In genomic region chr12:27331927-27332324, GRCh38 we compare ENCODE assay signal across 8 cellular contexts. TPM values are rescaled to one million over a fixed set of nuclear protein-coding genes. Genes with fewer than 3 reads are reported as not detected.
A peak's percentile ranks its signal among the peaks of the same experiment; 100 is the strongest.
DNase-seq lines count a peak whose midpoint lies in the region; ATAC-seq and TF ChIP-seq lines count a peak whose summit lies in the region.

No MANE protein-coding gene starts in this region.

- POLR2A ChIA-PET in CD4-positive, alpha-beta memory T cell (lab: Charles Lee; ENCODE audit: partially characterized antibody): no interaction called here

- H3K4me3 ChIP-seq in CD4-positive, alpha-beta memory T cell (ENCODE audit: low read length in 2 of 2): peak overlapping the region in 1 of 2 donors; percentile 14
- no peak overlapping the region for H3K4me3 ChIP-seq in KMS-11 (IDR thresholded peaks at IDR 0.05; ENCODE audit: insufficient read depth, low read depth, low read length)

- intact Hi-C loops in CD4-positive, alpha-beta memory T cell (cut with micrococcal nuclease): no loop called here

- no peak for DNase-seq in CD4-positive, alpha-beta memory T cell
- no peak for DNase-seq in central memory CD8-positive, alpha-beta T cell (ENCODE audit: low spot score in 2 of 2)
- DNase-seq in naive B cell: no peak
- no peak for DNase-seq in activated gamma-delta T cell (lab: John Stamatoyannopoulos, UW)
- no peak for DNase-seq in NOMO-1 treated with dmso at 0.1 percent for 144 hours (lab: John Stamatoyannopoulos, UW; ENCODE audit: unreplicated experiment)

- no peak overlapping the region for H3K9ac ChIP-seq in KMS-11

- H3K36me3 ChIP-seq in CD4-positive, alpha-beta memory T cell (ENCODE audit: insufficient read depth, low read length): no peaks in the 10 kb centered on the region
- H3K36me3 ChIP-seq in KMS-11 (ENCODE audit: insufficient read depth): no peaks in the 10 kb centered on the region

- no peaks in the 10 kb centered on the region for H4K20me1 ChIP-seq in KMS-11 (ENCODE audit: insufficient read depth)

- peaks cover 4 to 9% of the 10 kb centered on the region in 2 donors for H3K36me3 Mint-ChIP-seq in CD4-positive, alpha-beta memory T cell
- peaks cover 8% of the 10 kb centered on the region for H3K36me3 Mint-ChIP-seq in central memory CD8-positive, alpha-beta T cell (ENCODE audit: insufficient read depth)
- H3K36me3 Mint-ChIP-seq in naive B cell: peaks cover 0 to 6% of the 10 kb centered on the region in 2 donors

- H3K27me3 Mint-ChIP-seq in CD4-positive, alpha-beta memory T cell: peaks cover 28% of the 10 kb centered on the region in 2 donors
- peaks cover 57% of the 10 kb centered on the region for H3K27me3 Mint-ChIP-seq in central memory CD8-positive, alpha-beta T cell
- H3K27me3 Mint-ChIP-seq in naive B cell: peaks cover 6 to 27% (median 24%) of the 10 kb centered on the region in 3 donors

- no peak overlapping the region for H3K27ac ChIP-seq in CD4-positive, alpha-beta memory T cell (ENCODE audit: low read depth, low read length)
- H3K27ac ChIP-seq in KMS-11: no peak overlapping the region

- no peak for TF ChIP-seq CTCF in KMS-11 (conservative IDR thresholded peaks at IDR 0.05; ENCODE audit: low read depth, low read length)

- H3K4me1 Mint-ChIP-seq in CD4-positive, alpha-beta memory T cell: peaks cover 16 to 22% (median 19%) of the 10 kb centered on the region in 4 donors
- H3K4me1 Mint-ChIP-seq in central memory CD8-positive, alpha-beta T cell: peaks cover 14% of the 10 kb centered on the region
- H3K4me1 Mint-ChIP-seq in naive B cell: peaks cover 11 to 14% (median 13%) of the 10 kb centered on the region in 3 donors

- peaks cover 14% of the 10 kb centered on the region for H3K27me3 ChIP-seq in CD4-positive, alpha-beta memory T cell (ENCODE audit: insufficient read depth, low read length)
- H3K27me3 ChIP-seq in KMS-11 (ENCODE audit: insufficient read depth, low read depth): no peaks in the 10 kb centered on the region; the same call in 1 of the 2 replicates

- H3K9me3 Mint-ChIP-seq in CD4-positive, alpha-beta memory T cell: no peaks in the 10 kb centered on the region
- no peaks in the 10 kb centered on the region for H3K9me3 Mint-ChIP-seq in central memory CD8-positive, alpha-beta T cell
- H3K9me3 Mint-ChIP-seq in naive B cell: no peaks in the 10 kb centered on the region

- no peaks in the 10 kb centered on the region for H3K9me3 ChIP-seq in CD4-positive, alpha-beta memory T cell (ENCODE audit: control insufficient read depth in 1 of 2, low read length in 2 of 2)

- H2AFZ ChIP-seq in KMS-11 (ENCODE audit: low read depth): 0 out of 2 replicates have a peak overlapping the region, but pooled peaks have one; percentile 90

- CTCF ChIA-PET in CD4-positive, alpha-beta memory T cell (lab: Charles Lee; ENCODE audit: partially characterized antibody): interaction anchor here (1.0 kb wide), 1 partner anchor 12 kb away, joined by 3 read pairs; no protein-coding TSS in a partner anchor

- no peaks in the 10 kb centered on the region for H3K79me2 ChIP-seq in KMS-11 (ENCODE audit: insufficient read depth, low read depth)

- H3K4me2 ChIP-seq in KMS-11: no peak overlapping the region; the same call in 1 of the 2 replicates

- H3K4me3 Mint-ChIP-seq in CD4-positive, alpha-beta memory T cell: peak overlapping the region; percentile 65 to 84 (median 76)
- H3K4me3 Mint-ChIP-seq in central memory CD8-positive, alpha-beta T cell: peak overlapping the region; percentile 89
- peak overlapping the region; percentile 31 to 94 (median 82) for H3K4me3 Mint-ChIP-seq in naive B cell

- H3K27ac Mint-ChIP-seq in CD4-positive, alpha-beta memory T cell: peak overlapping the region in 1 of 7 donors; percentile 50
- H3K27ac Mint-ChIP-seq in central memory CD8-positive, alpha-beta T cell (ENCODE audit: low read depth): no peak overlapping the region
- peak overlapping the region in 2 of 6 donors; percentile 66 to 81 for H3K27ac Mint-ChIP-seq in naive B cell

- H3K4me1 ChIP-seq in CD4-positive, alpha-beta memory T cell (ENCODE audit: insufficient read depth, low read length): peaks cover 17% of the 10 kb centered on the region
- peaks cover 16% of the 10 kb centered on the region for H3K4me1 ChIP-seq in KMS-11 (ENCODE audit: low read depth, poor library complexity, severe bottlenecking)

- no peak for ATAC-seq in central memory CD8-positive, alpha-beta T cell (replicated peaks; ENCODE audit: extremely low read depth, poor library complexity, severe bottlenecking)
- no peak for ATAC-seq in naive B cell (ENCODE audit: low read depth in 2 of 2)
- no peak for ATAC-seq in HG02763 (IDR thresholded peaks at IDR 0.05; ENCODE audit: unreplicated experiment)
- ATAC-seq in HG03039 (IDR thresholded peaks at IDR 0.05; ENCODE audit: unreplicated experiment): no peak

RNA-seq across cellular contexts. Expression of gene BMAL2, which starts 0.7 kb away (rescaled TPM):
- under 1 TPM; 0.17 to 0.32 TPM for total RNA-seq in CD4-positive, alpha-beta memory T cell
- polyA plus RNA-seq in CD4-positive, alpha-beta memory T cell: under 1 TPM in 1 of 2 donors, not detected in 1; 0.20 TPM
- under 1 TPM in 5 of 6 donors, not detected in 1; 0.40 to 0.92 (median 0.52) TPM for polyA plus RNA-seq in naive B cell (ENCODE audit: low read depth in 6 of 6)
